In genomic region chrX:115694028-115694427, GRCh38 we compare ENCODE assay signal across 22 cellular contexts.
"Had no signal": no experiment of that assay in that cellular context is flagged by ENCODE, and none has a peak within 500 bp of the region (broad histone marks: within the 10 kb centered on the region; RNA-seq: fewer than 3 reads in every experiment).

No MANE protein-coding gene starts in this region.

- H3K4me1 ChIP-seq: foreskin keratinocyte, parathyroid adenoma, psoas muscle, transverse colon had no signal

- H3K27me3 Mint-ChIP-seq: dendritic cell treated with granulocyte-macrophage colony-stimulating factor and Interleukin-4, amounts not matched to agents 40 ng/mL and 50 ng/mL, for 4 days had no signal

- H3K36me3 Mint-ChIP-seq: naive B cell had no signal

- H3K27me3 ChIP-seq: foreskin keratinocyte, hepatocyte, transverse colon had no signal

- H3K9me3 ChIP-seq: psoas muscle, stomach, thoracic aorta, transverse colon had no signal

- H2AFZ ChIP-seq: hepatocyte, parathyroid adenoma had no signal

- H3K4me3 ChIP-seq: hepatocyte, psoas muscle, stomach, thoracic aorta, transverse colon had no signal

- H3K27ac ChIP-seq: foreskin keratinocyte, hepatocyte, parathyroid adenoma, psoas muscle, stomach, thoracic aorta, transverse colon had no signal

- H3K27ac Mint-ChIP-seq: dendritic cell treated with granulocyte-macrophage colony-stimulating factor and Interleukin-4, amounts not matched to agents 40 ng/mL and 50 ng/mL, for 4 days; nephron had no signal

- H3K4me2 ChIP-seq: hepatocyte had no signal

- FAIRE-seq: colon, endothelial cell of umbilical vein, kidney had no signal

- H3K36me3 ChIP-seq: stomach, thoracic aorta, transverse colon had no signal

- H3K79me2 ChIP-seq: hepatocyte, parathyroid adenoma had no signal

- DNase-seq: erythroblast; foreskin keratinocyte; kidney; left cardiac atrium; left ventricle myocardium superior; mesendoderm; naive B cell; psoas muscle; retina; stimulated activated CD4-positive, alpha-beta T cell treated with anti-CD3 and anti-CD28 coated beads, Interleukin-2, amount 100 ng/mL, for 24 hours; stimulated activated naive CD4-positive, alpha-beta T cell; stomach; substantia nigra; transverse colon had no signal

- H3K9me3 Mint-ChIP-seq: dendritic cell treated with granulocyte-macrophage colony-stimulating factor and Interleukin-4, amounts not matched to agents 40 ng/mL and 50 ng/mL, for 4 days; nephron had no signal

- ATAC-seq: foreskin keratinocyte, left cardiac atrium, left ventricle myocardium superior, psoas muscle, sciatic nerve had no signal

- H3K9ac ChIP-seq: parathyroid adenoma had no signal

- H3K4me3 Mint-ChIP-seq: dendritic cell treated with granulocyte-macrophage colony-stimulating factor and Interleukin-4, amounts not matched to agents 40 ng/mL and 50 ng/mL, for 4 days; naive B cell; nephron had no signal
